In the genomic region with DNA sequence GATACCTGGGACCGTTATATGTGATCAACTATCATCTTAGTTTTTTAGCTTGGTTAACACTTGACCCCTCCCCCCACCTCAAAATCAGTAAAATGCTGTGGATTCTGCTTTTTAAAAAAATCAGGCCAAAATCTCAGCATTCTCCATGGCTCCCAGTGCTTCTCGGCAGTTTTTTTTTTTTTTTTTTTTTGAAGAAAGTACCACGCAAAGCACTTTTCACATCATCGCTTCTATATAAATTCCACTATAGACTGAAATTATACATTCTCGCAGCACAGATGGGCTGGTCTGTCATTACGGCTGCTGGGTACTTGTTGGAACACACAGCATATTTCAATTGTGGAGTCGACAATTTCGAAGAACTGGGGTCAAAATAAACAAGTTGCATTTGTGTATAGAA, we compare ENCODE assay signal across 14 cellular contexts.
DNase-seq lines count a peak whose midpoint lies in the region; ATAC-seq and TF ChIP-seq lines count a peak whose summit lies in the region.
"Had no signal": no experiment of that assay in that cellular context is flagged by ENCODE, and none has a peak within 500 bp of the region (broad histone marks: within the 10 kb centered on the region; RNA-seq: fewer than 3 reads in every experiment).

No MANE protein-coding gene starts in this region.

- no peaks in the 10 kb centered on the region for H3K9me3 Mint-ChIP-seq in Calu3 (ENCODE audit: low read depth, unreplicated experiment)
- H3K9me3 Mint-ChIP-seq: activated T-helper 2 cell treated with anti-CD3 and anti-CD28 coated beads, Interferon-gamma antibody, Interleukin-2, Interleukin-4, amounts not matched to agents 10 μg/mL and 5 μg/mL and 100 μg/mL, durations not matched to agents 14 hours and 24 hours and 36 hours; CD4-positive, alpha-beta memory T cell; dendritic cell treated with granulocyte-macrophage colony-stimulating factor and Interleukin-4, amounts not matched to agents 40 ng/mL and 50 ng/mL, for 4 days had no signal

- H3K27ac ChIP-seq in VCaP (peak overlapping the region; percentile 93), spleen (peak overlapping the region; percentile 80 to 98 (median 92))

- intact Hi-C loops in Calu3 (cut with micrococcal nuclease; ENCODE audit: unreplicated experiment), result no loop called here
- intact Hi-C loops in spleen (cut with DNase I; ENCODE audit: low total_unique reads), result no loop called here

- CTCF ChIA-PET in Calu3 (lab: Charles Lee), result interaction anchor here (0.7 kb wide), 2 partner anchors 39 to 47 kb away, joined by 3 to 5 read pairs; no protein-coding TSS in a partner anchor

- TF ChIP-seq CTCF in Calu3 (IDR thresholded peaks at IDR 0.05; ENCODE audit: unreplicated experiment) (no peak), VCaP (conservative IDR thresholded peaks at IDR 0.05) (no peak), fibroblast of villous mesenchyme (IDR thresholded peaks at IDR 0.05; ENCODE audit: insufficient read depth, low read depth, low read length) (no peak), spleen (IDR thresholded peaks at IDR 0.05 in 8 of 11, conservative IDR thresholded peaks at IDR 0.05 in 3 of 11) (no peak)

- H3K36me3 Mint-ChIP-seq in Calu3 (ENCODE audit: insufficient read depth, unreplicated experiment), result peaks cover 97% of the 10 kb centered on the region

- H3K9me3 ChIP-seq in spleen, result no peaks in the 10 kb centered on the region

- peaks cover 50% of the 10 kb centered on the region for H3K4me1 Mint-ChIP-seq in Calu3 (ENCODE audit: low read depth, unreplicated experiment)

- no peaks in the 10 kb centered on the region for H3K27me3 Mint-ChIP-seq in Calu3 (ENCODE audit: unreplicated experiment)
- H3K27me3 Mint-ChIP-seq: CD4-positive, alpha-beta memory T cell; dendritic cell treated with granulocyte-macrophage colony-stimulating factor and Interleukin-4, amounts not matched to agents 40 ng/mL and 50 ng/mL, for 4 days had no signal

- peak overlapping the region; percentile 98 for H3K27ac Mint-ChIP-seq in Calu3 (ENCODE audit: unreplicated experiment)
- H3K27ac Mint-ChIP-seq: activated T-helper 2 cell treated with anti-CD3 and anti-CD28 coated beads, Interferon-gamma antibody, Interleukin-2, Interleukin-4, amounts not matched to agents 10 μg/mL and 5 μg/mL and 100 μg/mL, durations not matched to agents 14 hours and 24 hours and 36 hours; dendritic cell treated with granulocyte-macrophage colony-stimulating factor and Interleukin-4, amounts not matched to agents 40 ng/mL and 50 ng/mL, for 4 days had no signal

- peaks cover 0 to 82% (median 13%) of the 10 kb centered on the region in 6 donors for H3K36me3 ChIP-seq in spleen

- TF ChIP-seq POLR2A in spleen (IDR thresholded peaks at IDR 0.05), result no peak

- no peaks in the 10 kb centered on the region for H3K27me3 ChIP-seq in spleen (replicated peaks in 1 of 7)

- peak overlapping the region; percentile 93 for H3K4me3 ChIP-seq in fibroblast of villous mesenchyme (ENCODE audit: low read depth, low read length)
- no peak overlapping the region for H3K4me3 ChIP-seq in spleen

- ATAC-seq in HG02759 (IDR thresholded peaks at IDR 0.05; ENCODE audit: unreplicated experiment) (no peak), GM21390 (IDR thresholded peaks at IDR 0.05; ENCODE audit: unreplicated experiment) (no peak), GM19328 (IDR thresholded peaks at IDR 0.05; ENCODE audit: unreplicated experiment) (no peak)

- H3K4me1 ChIP-seq in spleen, result peaks cover 17 to 100% (median 83%) of the 10 kb centered on the region in 6 donors

- no TSS peak for BruUV-seq in Calu3 (replicated peaks; lab: Mats Ljungman, UMichigan)

- WGBS in spleen, 5 donors, result 75 to 86% (median 78%) methylated on average over 8 of the region's 8 CpGs

- DNase-seq in Calu3 (no peak), fibroblast of villous mesenchyme (ENCODE audit: low read depth) (peak; percentile 30), spleen (no peak), activated T-cell treated with anti-CD3 and anti-CD28 coated beads for 4 hours (no peak)
- DNase-seq: activated CD4-positive, CD25-positive, alpha-beta regulatory T cell treated with anti-CD3 and anti-CD28 coated beads, Interleukin-2, amount 50 U/mL, for 72 hours; CD4-positive, alpha-beta memory T cell; mesendoderm; retina had no signal

- peak overlapping the region; percentile 83 for H3K4me3 Mint-ChIP-seq in Calu3 (ENCODE audit: low read depth, unreplicated experiment)
- H3K4me3 Mint-ChIP-seq: CD4-positive, alpha-beta memory T cell; dendritic cell treated with granulocyte-macrophage colony-stimulating factor and Interleukin-4, amounts not matched to agents 40 ng/mL and 50 ng/mL, for 4 days had no signal
